In the genomic region with DNA sequence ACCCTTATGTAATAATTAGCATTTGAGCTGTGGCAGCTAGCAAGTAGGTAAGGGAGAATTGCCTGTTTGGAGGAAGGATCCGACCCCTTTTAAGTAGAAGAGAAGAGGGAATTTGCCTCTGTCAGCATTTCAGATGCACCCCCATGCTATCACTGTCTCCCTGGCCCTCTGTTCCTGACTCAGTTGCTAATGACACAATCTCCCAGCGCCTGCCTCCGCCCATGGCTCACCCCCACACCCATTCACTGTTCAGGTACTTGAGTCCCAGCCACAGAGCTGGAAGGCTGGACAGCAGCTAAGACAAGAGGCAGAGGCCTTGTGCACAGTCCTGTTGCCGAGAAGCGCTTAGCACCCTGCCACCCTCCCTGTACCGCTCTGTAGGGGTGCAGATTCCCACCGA, we compare ENCODE assay signal across 2 cellular contexts.
TF ChIP-seq lines count a peak whose summit lies in the region.

No MANE protein-coding gene starts in this region.

TF ChIP-seq in GM23338, 12 proteins besides CTCF, POLR2A, EP300 and RAD21 (continues in another document):
- TF ChIP-seq ZNF114 (CRISPR knock-in tag; IDR thresholded peaks at IDR 0.05) (no peak), ZNF462 (CRISPR knock-in tag; IDR thresholded peaks at IDR 0.05) (no peak), ETS1 (IDR thresholded peaks at IDR 0.05) (no peak), EZH2phosphoT487 (IDR thresholded peaks at IDR 0.05; ENCODE audit: unreplicated experiment) (no peak), CREB1 (CRISPR knock-in tag; IDR thresholded peaks at IDR 0.05; ENCODE audit: low read depth) (no peak), STAT1 (IDR thresholded peaks at IDR 0.05; ENCODE audit: unreplicated experiment) (no peak), POLR2AphosphoS5 (IDR thresholded peaks at IDR 0.05; ENCODE audit: low read depth) (no peak), ZNF331 (CRISPR knock-in tag; IDR thresholded peaks at IDR 0.05; ENCODE audit: low read depth) (no peak), JUNB (IDR thresholded peaks at IDR 0.05; ENCODE audit: unreplicated experiment) (no peak), NANOG (IDR thresholded peaks at IDR 0.05; ENCODE audit: borderline replicate concordance) (no peak)

TF ChIP-seq in H1, 55 proteins besides CTCF, POLR2A, EP300 and RAD21:
- TF ChIP-seq GABPA (IDR thresholded peaks at IDR 0.05; ENCODE audit: borderline replicate concordance, insufficient read depth, low read length): no peak
- peak; percentile 85 for TF ChIP-seq MAFK (IDR thresholded peaks at IDR 0.05; ENCODE audit: low read depth, low read length)
